In the genomic region with DNA sequence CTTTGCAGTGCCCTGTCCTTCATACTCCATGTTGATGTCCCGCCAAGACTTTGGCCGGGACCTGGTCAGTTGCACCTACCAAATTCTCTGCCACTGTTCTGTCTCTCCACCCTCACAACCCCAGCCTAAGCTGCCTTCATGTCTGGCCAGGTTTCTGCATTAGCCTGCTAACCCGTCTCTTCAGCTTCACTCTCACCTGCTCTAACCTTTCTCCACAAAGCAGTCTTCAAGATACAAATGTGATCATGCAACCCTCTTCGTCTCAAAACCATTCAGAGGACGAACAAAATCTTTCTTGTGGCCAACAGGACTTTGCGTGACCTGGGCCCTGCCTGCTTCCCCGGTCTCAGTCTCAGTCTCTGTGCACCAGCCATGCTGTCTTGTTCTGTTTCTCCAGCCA, we compare ENCODE assay signal across 8 cellular contexts.
"Had no signal": no experiment of that assay in that cellular context is flagged by ENCODE, and none has a peak within 500 bp of the region (broad histone marks: within the 10 kb centered on the region; RNA-seq: fewer than 3 reads in every experiment).

No MANE protein-coding gene starts in this region.

- H3K4me1 ChIP-seq: HAP-1 had no signal

- H3K4me3 ChIP-seq: GM23248, HAP-1, K562 had no signal

- H3K9ac ChIP-seq: GM23248 had no signal

- H3K27ac Mint-ChIP-seq: HFFc6 had no signal

- H2AFZ ChIP-seq: GM23248 had no signal

- H3K27ac ChIP-seq: GM23248 had no signal

- H3K36me3 ChIP-seq: HAP-1 had no signal

- ATAC-seq: HCT116, K562 had no signal

- H3K4me3 Mint-ChIP-seq: HFFc6 had no signal

- H3K9me3 ChIP-seq: HAP-1 had no signal

- FAIRE-seq: HTR-8/SVneo, K562 had no signal

- H3K9me3 Mint-ChIP-seq: HFFc6 had no signal

- DNase-seq: GM23248, H7, HFFc6, IMR-90 had no signal
